Comparison of ENCODE assay signal across 10 cellular contexts in the genomic region with DNA sequence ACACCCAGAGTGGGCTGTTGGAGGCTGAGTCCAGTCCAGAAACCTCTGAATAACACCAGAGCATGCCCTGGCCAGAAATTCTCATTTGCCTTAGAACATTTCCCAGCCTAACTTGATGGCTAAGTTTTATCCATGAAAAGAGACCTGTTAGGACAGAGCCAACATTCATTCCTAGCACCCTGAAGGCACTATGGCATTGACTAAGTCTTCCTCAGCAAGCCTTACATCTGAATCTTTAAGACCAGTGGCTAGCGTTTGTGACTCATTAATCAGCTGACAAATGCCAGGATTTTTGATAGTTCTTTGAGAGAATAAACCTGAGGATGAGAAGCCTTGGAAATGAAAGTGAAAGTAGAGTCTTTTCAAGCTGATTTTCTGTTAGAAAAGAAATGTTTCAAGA.
DNase-seq lines count a peak whose midpoint lies in the region; ATAC-seq, FAIRE-seq and TF ChIP-seq lines count a peak whose summit lies in the region.
"Had no signal": no experiment of that assay in that cellular context is flagged by ENCODE, and none has a peak within 500 bp of the region (broad histone marks: within the 10 kb centered on the region; RNA-seq: fewer than 3 reads in every experiment).

No MANE protein-coding gene starts in this region.

- ATAC-seq in GM19467 (IDR thresholded peaks at IDR 0.05; ENCODE audit: unreplicated experiment) (no peak), HG02588 (IDR thresholded peaks at IDR 0.05; ENCODE audit: unreplicated experiment) (no peak), HG03139 (IDR thresholded peaks at IDR 0.05; ENCODE audit: unreplicated experiment) (no peak)
- ATAC-seq in activated naive CD4-positive, alpha-beta T cell treated with anti-CD3 and anti-CD28 coated beads, Interleukin-2, amount 50 U/mL, for 72 hours: no peak

- peak; percentile 91 for FAIRE-seq in keratinocyte (lab: Jason Lieb, UNC)

- DNase-seq in AG10803 (ENCODE audit: low read depth) (peak; percentile 40), HFFc6 (peak; percentile 78), adipocyte (ENCODE audit: low read depth) (peak; percentile 76), keratinocyte (ENCODE audit: low read depth, low spot score) (peak; percentile 59)
- no peak for DNase-seq in activated naive CD4-positive, alpha-beta T cell treated with anti-CD3 and anti-CD28 coated beads, Interleukin-2, amount 50 U/mL, for 72 hours (ENCODE audit: low spot score in 2 of 2)
- DNase-seq: erythroblast had no signal

- H3K79me2 ChIP-seq in keratinocyte (ENCODE audit: control insufficient read depth, insufficient read depth, low read length): no peaks in the 10 kb centered on the region

- no peaks in the 10 kb centered on the region for H3K36me3 ChIP-seq in adipocyte (ENCODE audit: control insufficient read depth, insufficient read depth, low read length, severe bottlenecking)
- no peaks in the 10 kb centered on the region for H3K36me3 ChIP-seq in keratinocyte (ENCODE audit: control insufficient read depth in 2 of 2, extremely low read depth in 1 of 2, insufficient read depth in 2 of 2, low read length in 2 of 2)

- peak overlapping the region; percentile 32 for H3K4me2 ChIP-seq in keratinocyte (ENCODE audit: control insufficient read depth, extremely low read depth, insufficient read depth, low read depth, low read length)

- H3K9me1 ChIP-seq in keratinocyte (ENCODE audit: control insufficient read depth, extremely low read depth, insufficient read depth, low read length): no peaks in the 10 kb centered on the region

- peak overlapping the region; percentile 88 for H3K4me3 Mint-ChIP-seq in HFFc6
- H3K4me3 Mint-ChIP-seq: nephron had no signal

- H3K27ac ChIP-seq in keratinocyte (ENCODE audit: control insufficient read depth, insufficient read depth, low read length): no peak overlapping the region

- H3K27me3 Mint-ChIP-seq in HFFc6 (ENCODE audit: insufficient read depth): no peaks in the 10 kb centered on the region; the same call in 1 of the 2 replicates

- peak overlapping the region; percentile 73 for H2AFZ ChIP-seq in keratinocyte (ENCODE audit: control insufficient read depth, low read length)

- H3K36me3 Mint-ChIP-seq in HFFc6 (ENCODE audit: low read depth): peaks cover 35% of the 10 kb centered on the region
- H3K36me3 Mint-ChIP-seq in activated naive CD4-positive, alpha-beta T cell treated with anti-CD3 and anti-CD28 coated beads, Interleukin-2, amount 50 U/mL, for 72 hours: peaks cover 0 to 20% of the 10 kb centered on the region in 2 donors

- H3K4me1 ChIP-seq in adipocyte (ENCODE audit: control insufficient read depth, insufficient read depth, low read length) (no peaks in the 10 kb centered on the region), keratinocyte (ENCODE audit: control insufficient read depth, extremely low read depth, insufficient read depth, low read length) (peaks cover 3% of the 10 kb centered on the region)

- H3K9ac ChIP-seq in adipocyte (ENCODE audit: low read length) (peak overlapping the region; percentile 43), keratinocyte (ENCODE audit: control insufficient read depth, extremely low read depth, insufficient read depth, low read length) (no peak overlapping the region)

- H3K4me3 ChIP-seq in AG10803 (ENCODE audit: low read length): peak overlapping the region; percentile 41
- peak overlapping the region; percentile 47 for H3K4me3 ChIP-seq in adipocyte (ENCODE audit: low read length)
- peak overlapping the region in 1 of 3 experiments; percentile 55 for H3K4me3 ChIP-seq in keratinocyte (ENCODE audit: control insufficient read depth in 2 of 3, extremely low read depth in 1 of 3, insufficient read depth in 2 of 3, low read depth in 1 of 3, low read length in 3 of 3)

- H3K9me3 Mint-ChIP-seq in HFFc6: peaks cover 31% of the 10 kb centered on the region
- peaks cover 25 to 26% of the 10 kb centered on the region in 2 donors for H3K9me3 Mint-ChIP-seq in activated naive CD4-positive, alpha-beta T cell treated with anti-CD3 and anti-CD28 coated beads, Interleukin-2, amount 50 U/mL, for 72 hours

- dilution Hi-C loops in keratinocyte (cut with MboI; ENCODE audit: extremely low pct_ligation_motif_present, low sequenced_read_pairs): no loop called here

- TF ChIP-seq CTCF in AG10803 (conservative IDR thresholded peaks at IDR 0.05; ENCODE audit: low read length) (no peak), HFFc6 (IDR thresholded peaks at IDR 0.05) (no peak), keratinocyte (optimal IDR thresholded peaks at IDR 0.05 in 1 of 3, IDR thresholded peaks at IDR 0.05 in 1 of 3, conservative IDR thresholded peaks at IDR 0.05 in 1 of 3; ENCODE audit: extremely low read depth in 1 of 3, insufficient read depth in 2 of 3, low read length in 3 of 3) (no peak)

- H3K9me3 ChIP-seq in adipocyte (ENCODE audit: control insufficient read depth, low read length): peaks cover 48% of the 10 kb centered on the region
- no peaks in the 10 kb centered on the region for H3K9me3 ChIP-seq in keratinocyte (ENCODE audit: control insufficient read depth, low read depth, low read length)

- peaks cover 27% of the 10 kb centered on the region for H3K4me1 Mint-ChIP-seq in HFFc6 (ENCODE audit: low read depth)
- H3K4me1 Mint-ChIP-seq: nephron had no signal

- H3K27ac Mint-ChIP-seq in HFFc6: peak overlapping the region; percentile 87
- no peak overlapping the region for H3K27ac Mint-ChIP-seq in activated naive CD4-positive, alpha-beta T cell treated with anti-CD3 and anti-CD28 coated beads, Interleukin-2, amount 50 U/mL, for 72 hours
- H3K27ac Mint-ChIP-seq: nephron had no signal

- H3K27me3 ChIP-seq in adipocyte (replicated peaks; ENCODE audit: control insufficient read depth, insufficient read depth, low read length) (no peaks in the 10 kb centered on the region), keratinocyte (ENCODE audit: control insufficient read depth, extremely low read depth, insufficient read depth, low read length) (no peaks in the 10 kb centered on the region)

- H4K20me1 ChIP-seq in keratinocyte (ENCODE audit: control insufficient read depth, extremely low read depth, insufficient read depth, low read length): no peaks in the 10 kb centered on the region

Comparison
In these comparisons a context has a peak if more than half of its experiments do, and no peak if none do; other contexts are left out.
1. DNase-seq: peak in AG10803 (single experiment), HFFc6 (single experiment), adipocyte (single experiment) and keratinocyte (single experiment); none in activated naive CD4-positive, alpha-beta T cell treated with anti-CD3 and anti-CD28 coated beads, Interleukin-2, amount 50 U/mL, for 72 hours (0 of 2).